8 cellular contexts compared by ENCODE assay signal in genomic region chr3:8938021-8938420, GRCh38. TPM values are rescaled to one million over a fixed set of nuclear protein-coding genes. Genes with fewer than 3 reads are reported as not detected.
DNase-seq lines count a peak whose midpoint lies in the region; ATAC-seq and TF ChIP-seq lines count a peak whose summit lies in the region.

No MANE protein-coding gene starts in this region.

- H3K27ac ChIP-seq in VCaP (peak overlapping the region; percentile 60), right lobe of liver (peak overlapping the region in 1 of 3 donors; percentile 51), upper lobe of left lung (no peak overlapping the region), esophagus muscularis mucosa (replicated peaks in 1 of 4) (no peak overlapping the region), dorsolateral prefrontal cortex (no peak overlapping the region)

- TF ChIP-seq CTCF in VCaP (conservative IDR thresholded peaks at IDR 0.05) (peak; percentile 71), right lobe of liver (IDR thresholded peaks at IDR 0.05) (peak; percentile 37 to 43 (median 39)), upper lobe of left lung (IDR thresholded peaks at IDR 0.05) (peak in 1 of 6 experiments; percentile 8), esophagus muscularis mucosa (IDR thresholded peaks at IDR 0.05) (no peak), dorsolateral prefrontal cortex (IDR thresholded peaks at IDR 0.05 in 54 of 56, conservative IDR thresholded peaks at IDR 0.05 in 2 of 56; ENCODE audit: low read depth in 1 of 56, partially characterized antibody in 56 of 56) (peak in 27 of 56 donors; percentile 8 to 44 (median 24))

- H3K27me3 ChIP-seq in right lobe of liver (no peaks in the 10 kb centered on the region), upper lobe of left lung (no peaks in the 10 kb centered on the region), esophagus muscularis mucosa (no peaks in the 10 kb centered on the region), dorsolateral prefrontal cortex (no peaks in the 10 kb centered on the region)

- intact Hi-C loops in right lobe of liver (cut with DNase I), result no loop called here
- intact Hi-C loops in esophagus muscularis mucosa (cut with DNase I), result no loop called here
- intact Hi-C loops in dorsolateral prefrontal cortex (cut with DNase I), result no loop called here

- TF ChIP-seq EP300 in upper lobe of left lung (IDR thresholded peaks at IDR 0.05) (no peak), esophagus muscularis mucosa (IDR thresholded peaks at IDR 0.05) (no peak)

- H3K9me3 ChIP-seq in right lobe of liver (no peaks in the 10 kb centered on the region), upper lobe of left lung (peaks cover 0 to 4% (median 0%) of the 10 kb centered on the region in 4 donors), esophagus muscularis mucosa (peaks cover 0 to 4% (median 1%) of the 10 kb centered on the region in 4 donors)

- H3K36me3 ChIP-seq in right lobe of liver (no peaks in the 10 kb centered on the region), upper lobe of left lung (peaks cover 0 to 15% (median 3%) of the 10 kb centered on the region in 4 donors), esophagus muscularis mucosa (peaks cover 0 to 30% (median 11%) of the 10 kb centered on the region in 4 donors)

- H3K4me1 ChIP-seq in right lobe of liver (peaks cover 0 to 7% (median 0%) of the 10 kb centered on the region in 4 donors), upper lobe of left lung (no peaks in the 10 kb centered on the region), esophagus muscularis mucosa (peaks cover 7 to 16% (median 11%) of the 10 kb centered on the region in 4 donors)

- H3K4me3 ChIP-seq in right lobe of liver, result no peak overlapping the region
- H3K4me3 ChIP-seq in upper lobe of left lung, result no peak overlapping the region
- no peak overlapping the region for H3K4me3 ChIP-seq in esophagus muscularis mucosa
- H3K4me3 ChIP-seq in dorsolateral prefrontal cortex, result no peak overlapping the region

- ATAC-seq in HG03520 (IDR thresholded peaks at IDR 0.05; ENCODE audit: unreplicated experiment) (peak; percentile 56), right lobe of liver (peak; percentile 48 to 73 (median 56)), upper lobe of left lung (ENCODE audit: low FRiP score in 2 of 2) (no peak)

- 65% methylated on average over 1 of the region's 1 CpG for WGBS in right lobe of liver (ENCODE audit: insufficient coverage, low coverage, low lambda C conversion rate, missing lambda C conversion rate)
- 81 to 85% methylated on average over 1 of the region's 1 CpG for WGBS in upper lobe of left lung, 2 donors
- WGBS in esophagus muscularis mucosa, result 59% methylated on average over 1 of the region's 1 CpG

- no peak for TF ChIP-seq POLR2A in right lobe of liver (IDR thresholded peaks at IDR 0.05)
- no peak for TF ChIP-seq POLR2A in upper lobe of left lung (IDR thresholded peaks at IDR 0.05)
- TF ChIP-seq POLR2A in esophagus muscularis mucosa (IDR thresholded peaks at IDR 0.05; ENCODE audit: low read depth), result no peak

- DNase-seq in GM03348 (ENCODE audit: low spot score) (peak; percentile 18), right lobe of liver (no peak), upper lobe of left lung (no peak), NCI-H1436 (lab: John Stamatoyannopoulos, UW) (no peak), esophagus muscularis mucosa (ENCODE audit: extremely low spot score) (no peak), dorsolateral prefrontal cortex (no peak)

RNA-seq across cellular contexts. Expression of gene RAD18, which starts 25.3 kb away (rescaled TPM):
- total RNA-seq in right lobe of liver, result 1 to 10 TPM; 1.9 to 5.1 (median 4.3) TPM
- total RNA-seq in upper lobe of left lung, result 10 to 100 TPM in 2 of 6 donors, 1 to 10 TPM in 4; 2.6 to 16.2 (median 7.7) TPM
- total RNA-seq in esophagus muscularis mucosa, result 1 to 10 TPM; 3.4 to 6.6 (median 5.2) TPM
- 10 to 100 TPM in 110 of 120 experiments, 1 to 10 TPM in 10; 7.8 to 24.6 (median 13.3) TPM for total RNA-seq in dorsolateral prefrontal cortex

Comparison
In these comparisons a context has a peak if more than half of its experiments do, and no peak if none do; other contexts are left out.
1. ATAC-seq: peak in HG03520 (single experiment) and right lobe of liver (4 of 4); none in upper lobe of left lung (0 of 2).
2. CTCF ChIP-seq: peak in VCaP (single experiment) and right lobe of liver (4 of 4); none in esophagus muscularis mucosa (0 of 3).